Comparison of ENCODE assay signal across 11 cellular contexts in the genomic region with DNA sequence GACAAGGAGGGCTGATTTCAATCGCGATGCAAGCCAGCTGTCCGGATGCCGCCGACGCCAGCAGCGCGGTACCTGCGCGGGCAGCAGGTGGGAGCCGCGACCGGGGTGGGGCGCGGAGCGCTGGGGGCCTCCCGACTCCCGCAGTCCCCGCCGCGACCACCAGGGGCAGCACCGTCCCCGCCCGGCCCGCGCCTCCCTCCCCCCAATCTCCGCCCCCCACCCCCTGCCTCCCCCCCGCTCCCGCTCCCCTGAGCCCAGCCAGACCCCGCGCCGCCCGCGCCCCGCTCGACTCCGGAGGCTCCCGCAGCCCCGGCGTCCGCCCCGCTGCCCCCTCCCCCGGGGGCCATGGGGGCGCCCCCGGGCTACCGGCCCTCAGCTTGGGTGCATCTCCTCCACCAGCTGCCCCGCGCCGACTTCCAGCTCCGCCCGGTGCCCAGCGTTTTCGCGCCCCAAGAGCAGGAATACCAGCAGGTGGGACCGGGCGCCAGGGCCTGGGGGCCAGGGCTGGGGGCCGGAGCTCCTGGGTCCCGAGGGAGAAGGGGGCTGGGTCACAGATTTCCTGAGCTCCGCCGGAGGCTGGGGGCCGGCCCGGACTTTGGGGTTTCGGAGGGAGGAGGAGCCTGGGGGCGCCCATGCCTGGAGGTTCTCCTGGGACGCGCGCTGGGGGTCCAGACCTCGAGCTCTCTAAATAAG. TPM values are rescaled to one million over a fixed set of nuclear protein-coding genes. Genes with fewer than 3 reads are reported as not detected.
DNase-seq lines count a peak whose midpoint lies in the region; ATAC-seq, FAIRE-seq and TF ChIP-seq lines count a peak whose summit lies in the region.
"Had no signal": no experiment of that assay in that cellular context is flagged by ENCODE, and none has a peak within 500 bp of the region (broad histone marks: within the 10 kb centered on the region; RNA-seq: fewer than 3 reads in every experiment).

A gene (plus strand): TSS at position 257 of the 693 bp plus-strand sequence. CDS start 89 bp downstream, at position 346.

- no peak within 1 kb of the TSS for H3K27ac ChIP-seq in CD8-positive, alpha-beta T cell (ENCODE audit: low read depth, low read length)
- H3K27ac ChIP-seq in H1 (ENCODE audit: low read depth, low read length): no peak within 1 kb of the TSS

- H2BK120ac ChIP-seq in H1 (replicated peaks; ENCODE audit: low read depth, low read length): no peak within 1 kb of the TSS

- DNase-seq in CD8-positive, alpha-beta T cell: peak in 6 of 7 experiments; percentile 18 to 63 (median 34)
- DNase-seq in T-helper 9 cell (peak; percentile 32), H1 (ENCODE audit: low read depth in 1 of 2, low spot score in 2 of 2) (peak in 1 of 2 experiments; percentile 91), posterior cingulate gyrus (peak in 8 of 10 donors; percentile 57 to 95 (median 80)), SKM-1 treated with dmso at 0.1 percent for 144 hours (lab: John Stamatoyannopoulos, UW; ENCODE audit: unreplicated experiment) (no peak), NK-92 (lab: John Stamatoyannopoulos, UW; ENCODE audit: unreplicated experiment) (no peak)
- DNase-seq: GDM1 had no signal

- FAIRE-seq in H1 (lab: Jason Lieb, UNC): no peak

- peaks cover 18% of the 10 kb centered on the region for H3K27me3 ChIP-seq in CD8-positive, alpha-beta T cell (ENCODE audit: insufficient read depth, low read length)
- H3K27me3 ChIP-seq in H1 (replicated peaks in 1 of 4; ENCODE audit: control insufficient read depth in 3 of 4, extremely low read depth in 1 of 4, insufficient read depth in 3 of 4, low read length in 3 of 4): peaks cover 6 to 25% (median 21%) of the 10 kb centered on the region in 4 experiments

- H2BK20ac ChIP-seq in H1 (ENCODE audit: low read length): no peak within 1 kb of the TSS

- peaks cover 0 to 7% of the 10 kb centered on the region in 2 experiments for H4K20me1 ChIP-seq in H1 (replicated peaks in 1 of 2; ENCODE audit: control insufficient read depth in 1 of 2, insufficient read depth in 2 of 2, low read length in 2 of 2)

- peak; percentile 49 for TF ChIP-seq CTCF in CD8-positive, alpha-beta T cell (IDR thresholded peaks at IDR 0.05)
- peak; percentile 41 to 80 (median 66) for TF ChIP-seq CTCF in H1 (IDR thresholded peaks at IDR 0.05; ENCODE audit: control extremely low read depth in 1 of 3, insufficient read depth in 1 of 3, low read depth in 1 of 3, low read length in 3 of 3)

- no peak within 1 kb of the TSS for H3K4ac ChIP-seq in H1 (replicated peaks; ENCODE audit: insufficient read length, low read depth, low read length)

- peak within 1 kb of the TSS; percentile 10 for H3K4me3 Mint-ChIP-seq in CD8-positive, alpha-beta T cell

- H4K5ac ChIP-seq in H1 (ENCODE audit: insufficient read length, low read depth, low read length): no peak within 1 kb of the TSS

- no peaks in the 10 kb centered on the region for H3K9me3 ChIP-seq in CD8-positive, alpha-beta T cell (ENCODE audit: low read length)
- H3K9me3 ChIP-seq in H1 (ENCODE audit: insufficient read depth in 2 of 2, low read depth in 1 of 2, low read length in 1 of 2): peaks cover 0 to 6% of the 10 kb centered on the region in 2 experiments; a peak in 1 of 4 replicates

- H3K4me2 ChIP-seq in H1 (ENCODE audit: insufficient read depth in 1 of 2, low read depth in 2 of 2, low read length in 2 of 2): peak within 1 kb of the TSS; percentile 83 to 92

- no peak within 1 kb of the TSS for H3K4me3 ChIP-seq in CD8-positive, alpha-beta T cell (ENCODE audit: low read depth, low read length)
- H3K4me3 ChIP-seq in H1 (ENCODE audit: extremely low read depth in 1 of 4, insufficient read depth in 2 of 4, low read depth in 3 of 4, low read length in 4 of 4): peak within 1 kb of the TSS; percentile 52 to 98 (median 76)

- CTCF ChIA-PET in CD8-positive, alpha-beta T cell (lab: Charles Lee): interaction anchor here (0.6 to 1.4 kb wide), 3 partner anchors 21 to 85 kb away, joined by 3 to 5 read pairs (median 3); no protein-coding TSS in a partner anchor
- CTCF ChIA-PET in H1 (lab: Charles Lee; ENCODE audit: partially characterized antibody): interaction anchor here (0.8 to 2.7 kb wide), 16 partner anchors 12 to 150 kb away, joined by 3 to 39 read pairs (median 4); a partner anchor contains a TSS

- H3K9ac ChIP-seq in H1 (replicated peaks in 1 of 4; ENCODE audit: extremely low read depth in 1 of 4, low read depth in 3 of 4, low read length in 3 of 4): peak within 1 kb of the TSS in 3 of 4 experiments; percentile 30 to 55 (median 46); a peak in 4 of 7 replicates

- no peak for TF ChIP-seq EP300 in H1 (IDR thresholded peaks at IDR 0.05; ENCODE audit: borderline replicate concordance in 1 of 2, low read depth in 2 of 2, low read length in 2 of 2)

- no peak within 1 kb of the TSS for H2BK5ac ChIP-seq in H1 (ENCODE audit: low read depth, low read length)

- peak within 1 kb of the TSS; percentile 46; the same call in 1 of the 2 replicates for H4K8ac ChIP-seq in H1 (ENCODE audit: extremely low read depth, insufficient read depth, low read length)

- peaks cover 14% of the 10 kb centered on the region; the same call in 1 of the 2 replicates for H3K79me1 ChIP-seq in H1 (ENCODE audit: low read depth, low read length)

- H2AK5ac ChIP-seq in H1 (ENCODE audit: low read depth, low read length): 0 out of 2 replicates have a peak within 1 kb of the TSS, but pooled peaks have one; percentile 59

- no peak within 1 kb of the TSS for H3K23ac ChIP-seq in H1 (ENCODE audit: insufficient read length)

- TF ChIP-seq RAD21 in H1 (IDR thresholded peaks at IDR 0.05 in 1 of 2, conservative IDR thresholded peaks at IDR 0.05 in 1 of 2; ENCODE audit: low read depth in 2 of 2, low read length in 2 of 2): peak; percentile 10 to 35; a peak in 3 of 4 replicates

- H3K4me1 ChIP-seq in CD8-positive, alpha-beta T cell (ENCODE audit: insufficient read depth, low read length): peaks cover 25% of the 10 kb centered on the region
- peaks cover 11 to 36% (median 25%) of the 10 kb centered on the region in 4 experiments for H3K4me1 ChIP-seq in H1 (replicated peaks in 1 of 4; ENCODE audit: control insufficient read depth in 3 of 4, insufficient read depth in 4 of 4, low read length in 3 of 4)

- peaks cover 45% of the 10 kb centered on the region for H3K27me3 Mint-ChIP-seq in CD8-positive, alpha-beta T cell (ENCODE audit: low read depth)

- no peak within 1 kb of the TSS; the same call in 1 of the 2 replicates for H2BK12ac ChIP-seq in H1 (ENCODE audit: low read depth, low read length)

- ATAC-seq in CD8-positive, alpha-beta T cell: peak; percentile 96
- ATAC-seq in HG02571 (IDR thresholded peaks at IDR 0.05; ENCODE audit: unreplicated experiment) (no peak), GM18520 (IDR thresholded peaks at IDR 0.05; ENCODE audit: unreplicated experiment) (no peak)

- no peak within 1 kb of the TSS for H3K14ac ChIP-seq in H1 (ENCODE audit: insufficient read length)

- H4K91ac ChIP-seq in H1 (replicated peaks; ENCODE audit: insufficient read length, low read length): no peak within 1 kb of the TSS

- peaks cover 19% of the 10 kb centered on the region for H3K4me1 Mint-ChIP-seq in CD8-positive, alpha-beta T cell (ENCODE audit: low read depth)

- peaks cover 7 to 8% of the 10 kb centered on the region in 2 experiments; a peak in 2 of 4 replicates for H3K79me2 ChIP-seq in H1 (ENCODE audit: control insufficient read depth in 1 of 2, insufficient read depth in 2 of 2, low read length in 2 of 2)

- WGBS in H1 (ENCODE audit: extremely low coverage in 1 of 2, insufficient coverage in 1 of 2, insufficient read length in 1 of 2, insufficient replicate concordance in 2 of 2, low coverage in 1 of 2, low lambda C conversion rate in 2 of 2, missing lambda C conversion rate in 1 of 2), 2 experiments: 3% methylated on average over 37 of the region's 68 CpGs; no CpG with 5 or more reads in 1 of the 2 experiments

- no peak within 1 kb of the TSS for H3K27ac Mint-ChIP-seq in CD8-positive, alpha-beta T cell
- H3K27ac Mint-ChIP-seq: activated naive CD4-positive, alpha-beta T cell treated with anti-CD3 and anti-CD28 coated beads, Interleukin-2, amount 50 U/mL, for 72 hours; IgD-negative memory B cell had no signal

- peak within 1 kb of the TSS; percentile 60 for H3K18ac ChIP-seq in H1 (ENCODE audit: extremely low read depth, low read length)

- H3K56ac ChIP-seq in H1 (replicated peaks; ENCODE audit: insufficient read length, low read depth, low read length): no peak within 1 kb of the TSS

- no peak within 1 kb of the TSS for H2AFZ ChIP-seq in H1 (ENCODE audit: low read length)

- peaks cover 26% of the 10 kb centered on the region for H3K23me2 ChIP-seq in H1 (ENCODE audit: low read depth, low read length)

- intact Hi-C loops in CD8-positive, alpha-beta T cell (cut with DNase I, micrococcal nuclease): no loop called here
- intact Hi-C loops in posterior cingulate gyrus (cut with DNase I): no loop called here

- H2BK15ac ChIP-seq in H1 (ENCODE audit: low read length): no peak within 1 kb of the TSS

- H3K9me3 Mint-ChIP-seq in CD8-positive, alpha-beta T cell: no peaks in the 10 kb centered on the region

- POLR2A ChIA-PET in CD8-positive, alpha-beta T cell (lab: Charles Lee): interaction anchor here (1.2 kb wide), 1 partner anchor 21 kb away, joined by 3 read pairs; no protein-coding TSS in a partner anchor
- POLR2A ChIA-PET in H1 (lab: Charles Lee; ENCODE audit: partially characterized antibody): interaction anchor here (0.6 to 2.4 kb wide), 13 partner anchors 10 to 242 kb away, joined by 3 to 13 read pairs (median 4); a partner anchor contains a TSS

- TF ChIP-seq POLR2A in H1 (IDR thresholded peaks at IDR 0.05; ENCODE audit: control extremely low read depth in 1 of 2, low read depth in 2 of 2, low read length in 2 of 2): no peak

- no peaks in the 10 kb centered on the region for H3K36me3 Mint-ChIP-seq in CD8-positive, alpha-beta T cell
- H3K36me3 Mint-ChIP-seq: IgD-negative memory B cell had no signal

- no peaks in the 10 kb centered on the region for H3K36me3 ChIP-seq in CD8-positive, alpha-beta T cell (ENCODE audit: insufficient read depth, low read length)
- H3K36me3 ChIP-seq in H1 (ENCODE audit: control insufficient read depth in 2 of 4, insufficient read depth in 4 of 4, low read length in 3 of 4): peaks cover 0 to 11% (median 0%) of the 10 kb centered on the region in 4 experiments; a peak in 4 of 8 replicates

TF ChIP-seq in H1, 55 proteins besides CTCF, POLR2A, EP300 and RAD21 (continues in another document):
- TF ChIP-seq, protein P1, sequence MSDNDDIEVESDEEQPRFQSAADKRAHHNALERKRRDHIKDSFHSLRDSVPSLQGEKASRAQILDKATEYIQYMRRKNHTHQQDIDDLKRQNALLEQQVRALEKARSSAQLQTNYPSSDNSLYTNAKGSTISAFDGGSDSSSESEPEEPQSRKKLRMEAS (IDR thresholded peaks at IDR 0.05): peak; percentile 77

RNA-seq across cellular contexts. Expression of the gene that starts here (rescaled TPM):
- total RNA-seq in CD8-positive, alpha-beta T cell: not detected
- total RNA-seq in H1 (2021; fragmentation: NEBNext Ultra II Directional; extraction: Animal tissue kit (Norgen Biotek cat#: 25700)): 24.3 and 26.7 TPM in 2 replicates
- polyA plus RNA-seq in H1 (2011; rRNA removed): 46.5 and 92.1 TPM in 2 replicates
- 41.6 TPM for polyA plus RNA-seq in H1 (2011; cell fraction: cytosol; rRNA removed)
- polyA plus RNA-seq in H1 (2011; cell fraction: nucleus; rRNA removed): 72.1 TPM
- polyA plus RNA-seq in H1 (2012, experiment 1 of 2): 14.7 to 48.5 TPM (median 38.0 TPM) in 4 replicates
- polyA plus RNA-seq in H1 (2012, experiment 2 of 2): 32.8 TPM
- polyA plus RNA-seq in H1 (2013, experiment 1 of 2): 51.0 TPM
- polyA plus RNA-seq in H1 (2013, experiment 2 of 2): 53.6 TPM
- 16.3 and 25.9 TPM in 2 replicates for polyA minus RNA-seq in H1 (2011; rRNA and poly(A)+ RNA removed)
- 27.7 TPM for polyA minus RNA-seq in H1 (2011; cell fraction: cytosol; rRNA and poly(A)+ RNA removed)
- 16.1 TPM for polyA minus RNA-seq in H1 (2011; cell fraction: nucleus; rRNA and poly(A)+ RNA removed)

Comparison
In these comparisons a context has a peak if more than half of its experiments do, and no peak if none do; other contexts are left out.
1. RNA of the gene that starts here (total RNA-seq): 24.3 to 26.7 TPM in H1; not detected in CD8-positive, alpha-beta T cell; every median in the first group is over 10 times any median in the second.
2. Peak in DNase-seq and ATAC-seq in CD8-positive, alpha-beta T cell; RNA of the gene not detected or under 1 TPM.
3. DNase-seq: peak in T-helper 9 cell (single experiment) and posterior cingulate gyrus (8 of 10); none in SKM-1 treated with dmso at 0.1 percent for 144 hours (single experiment) and NK-92 (single experiment).